In the genomic region with DNA sequence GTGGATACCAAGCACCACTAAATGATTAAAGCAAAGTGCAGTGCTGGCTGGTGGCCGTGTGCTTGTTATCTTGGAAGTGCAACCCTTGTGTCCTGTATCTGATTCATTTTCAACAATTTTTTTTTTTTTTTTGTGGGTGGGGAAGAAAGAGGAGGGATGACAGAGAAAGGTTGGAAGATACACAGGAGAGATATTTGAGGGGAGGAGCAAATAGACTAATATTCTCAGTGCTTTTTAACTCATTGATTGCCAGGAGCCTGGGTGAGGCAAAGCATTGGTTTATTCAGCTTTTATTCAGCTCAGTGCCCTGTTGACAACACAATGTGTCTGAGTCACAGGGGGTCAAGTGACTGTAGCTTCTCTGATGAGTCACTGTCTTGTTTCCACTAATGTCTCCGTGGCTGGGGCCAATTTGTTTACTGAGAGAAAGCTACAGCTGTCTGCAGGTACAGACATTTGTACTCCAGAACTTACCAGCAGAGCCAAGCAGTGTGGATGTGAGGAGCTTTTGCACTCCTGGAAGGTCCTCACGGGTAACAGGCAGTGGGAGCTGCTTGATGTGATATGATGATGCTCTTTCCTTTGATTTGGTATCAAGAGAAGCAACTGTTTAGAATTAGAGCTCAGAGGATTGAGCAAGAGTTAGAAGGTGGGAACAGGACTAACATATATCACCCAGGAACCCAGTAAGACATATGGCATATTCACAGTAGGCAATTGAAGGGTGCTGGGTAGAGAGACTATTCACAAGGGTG, we compare ENCODE assay signal across 9 cellular contexts. TPM values are rescaled to one million over a fixed set of nuclear protein-coding genes. Genes with fewer than 3 reads are reported as not detected.
DNase-seq lines count a peak whose midpoint lies in the region; TF ChIP-seq lines count a peak whose summit lies in the region.
"Had no signal": no experiment of that assay in that cellular context is flagged by ENCODE, and none has a peak within 500 bp of the region (broad histone marks: within the 10 kb centered on the region; RNA-seq: fewer than 3 reads in every experiment).

No MANE protein-coding gene starts in this region.

- TF ChIP-seq CTCF in fibroblast of the aortic adventitia (IDR thresholded peaks at IDR 0.05; ENCODE audit: insufficient read depth, low read length) (no peak), GM10266 (IDR thresholded peaks at IDR 0.05; ENCODE audit: control insufficient read depth, insufficient read depth, low read depth, missing control alignments) (no peak)

- no peak overlapping the region for H3K4me3 ChIP-seq in fibroblast of the aortic adventitia (ENCODE audit: low read depth, low read length)

- peak in 2 of 3 donors; percentile 16 to 28 for DNase-seq in stimulated activated CD4-positive, alpha-beta T cell treated with anti-CD3 and anti-CD28 coated beads, Interleukin-12 subunit alpha, Interleukin-12 subunit beta, amount 100 ng/mL, for 48 hours (ENCODE audit: low read depth in 2 of 3, low spot score in 1 of 3)
- DNase-seq in stimulated activated CD4-positive, alpha-beta T cell treated with anti-CD3 and anti-CD28 coated beads, Interleukin-12 subunit alpha, Interleukin-12 subunit beta, amount 100 ng/mL, for 4 hours: no peak
- DNase-seq in HK-2 (ENCODE audit: unreplicated experiment) (peak; percentile 63), fibroblast of the aortic adventitia (ENCODE audit: low read depth) (peak; percentile 47), GM19238 (ENCODE audit: insufficient read length, low spot score) (no peak), GM10266 (ENCODE audit: extremely low spot score) (no peak)
- peak; percentile 45 for DNase-seq in activated CD4-positive, CD25-positive, alpha-beta regulatory T cell treated with anti-CD3 and anti-CD28 coated beads, Interleukin-2, amount 50 U/mL, for 72 hours
- peak in 2 of 3 experiments; percentile 20 for DNase-seq in stimulated activated CD4-positive, alpha-beta T cell treated with anti-CD3 and anti-CD28 coated beads, TNF-alpha, amount 100 ng/mL, for 24 hours (ENCODE audit: low read depth in 3 of 3)
- DNase-seq: right cardiac atrium had no signal

RNA-seq across cellular contexts. Expression of gene DNM3, which starts 23.6 kb away (rescaled TPM):
- total RNA-seq in fibroblast of the aortic adventitia (ENCODE audit: low replicate concordance): 2.0 and 2.1 TPM in 2 replicates

RNA-seq across cellular contexts. Expression of gene METTL13, which starts 36.2 kb away (rescaled TPM):
- total RNA-seq in fibroblast of the aortic adventitia (ENCODE audit: low replicate concordance): 15.8 and 19.6 TPM in 2 replicates

Comparison
In these comparisons a context has a peak if more than half of its experiments do, and no peak if none do; other contexts are left out.
1. DNase-seq: peak in stimulated activated CD4-positive, alpha-beta T cell treated with anti-CD3 and anti-CD28 coated beads, Interleukin-12 subunit alpha, Interleukin-12 subunit beta, amount 100 ng/mL, for 48 hours (2 of 3), HK-2 (single experiment), activated CD4-positive, CD25-positive, alpha-beta regulatory T cell treated with anti-CD3 and anti-CD28 coated beads, Interleukin-2, amount 50 U/mL, for 72 hours (single experiment), fibroblast of the aortic adventitia (single experiment) and stimulated activated CD4-positive, alpha-beta T cell treated with anti-CD3 and anti-CD28 coated beads, TNF-alpha, amount 100 ng/mL, for 24 hours (2 of 3); none in stimulated activated CD4-positive, alpha-beta T cell treated with anti-CD3 and anti-CD28 coated beads, Interleukin-12 subunit alpha, Interleukin-12 subunit beta, amount 100 ng/mL, for 4 hours (single experiment), GM19238 (single experiment) and GM10266 (single experiment).